In the genomic region with DNA sequence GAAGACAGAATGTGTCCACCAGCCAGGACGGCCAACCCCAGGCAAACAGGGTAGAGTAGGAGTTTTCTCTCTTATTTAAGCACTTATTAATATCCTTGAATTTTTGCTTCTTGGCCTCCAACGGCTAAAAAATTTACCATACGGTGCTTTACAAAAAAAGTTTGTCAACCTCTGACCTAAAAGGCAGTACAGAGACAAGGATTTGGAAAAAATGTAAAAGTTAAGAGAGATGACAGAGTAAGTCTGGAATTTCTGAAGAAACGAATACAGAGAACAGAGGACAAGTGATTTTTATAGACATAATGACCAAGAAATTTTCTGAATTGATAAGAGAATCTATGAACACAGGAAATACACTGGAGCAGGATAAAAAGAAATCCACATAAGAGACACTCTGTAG, we compare ENCODE assay signal across 17 cellular contexts. TPM values are rescaled to one million over a fixed set of nuclear protein-coding genes. Genes with fewer than 3 reads are reported as not detected.
"Had no signal": no experiment of that assay in that cellular context is flagged by ENCODE, and none has a peak within 500 bp of the region (broad histone marks: within the 10 kb centered on the region; RNA-seq: fewer than 3 reads in every experiment).

No MANE protein-coding gene starts in this region.

- H3K4me3 Mint-ChIP-seq: activated naive CD4-positive, alpha-beta T cell treated with anti-CD3 and anti-CD28 coated beads for 36 hours; brain; central memory CD8-positive, alpha-beta T cell; dendritic cell treated with granulocyte-macrophage colony-stimulating factor and Interleukin-4, amounts not matched to agents 40 ng/mL and 50 ng/mL, for 4 days; effector memory CD8-positive, alpha-beta T cell; neural crest cell had no signal

- H3K4me1 Mint-ChIP-seq: neural crest cell had no signal

- ATAC-seq: activated CD4-positive, CD25-positive, alpha-beta regulatory T cell treated with anti-CD3 and anti-CD28 coated beads, Interleukin-2, amount 50 U/mL, for 24 hours; effector memory CD8-positive, alpha-beta T cell; pancreas had no signal

- DNase-seq: activated CD4-positive, alpha-beta T cell treated with anti-CD3 and anti-CD28 coated beads, Interleukin-2, amount 50 U/mL, for 48 hours; activated CD8-positive, alpha-beta memory T cell treated with anti-CD3 and anti-CD28 coated beads, Interleukin-2, amount 50 U/mL, for 48 hours; activated naive CD4-positive, alpha-beta T cell treated with anti-CD3 and anti-CD28 coated beads for 36 hours; amygdala; effector memory CD8-positive, alpha-beta T cell; mesenchymal stem cell; pancreas; Right ventricle myocardium superior; stimulated activated naive CD4-positive, alpha-beta T cell had no signal

- H3K27me3 Mint-ChIP-seq: brain; central memory CD8-positive, alpha-beta T cell; dendritic cell treated with granulocyte-macrophage colony-stimulating factor and Interleukin-4, amounts not matched to agents 40 ng/mL and 50 ng/mL, for 4 days; effector memory CD8-positive, alpha-beta T cell had no signal

- H3K9me3 Mint-ChIP-seq: activated naive CD4-positive, alpha-beta T cell treated with anti-CD3 and anti-CD28 coated beads for 36 hours; brain; central memory CD8-positive, alpha-beta T cell; dendritic cell treated with granulocyte-macrophage colony-stimulating factor and Interleukin-4, amounts not matched to agents 40 ng/mL and 50 ng/mL, for 4 days; effector memory CD8-positive, alpha-beta T cell; neural crest cell had no signal

- H3K27ac Mint-ChIP-seq: activated naive CD4-positive, alpha-beta T cell treated with anti-CD3 and anti-CD28 coated beads for 36 hours; dendritic cell treated with granulocyte-macrophage colony-stimulating factor and Interleukin-4, amounts not matched to agents 40 ng/mL and 50 ng/mL, for 4 days had no signal

RNA-seq across cellular contexts. Expression of a gene that starts 13.4 kb away (rescaled TPM):
- total RNA-seq: activated naive CD4-positive, alpha-beta T cell treated with anti-CD3 and anti-CD28 coated beads for 36 hours had no signal

RNA-seq across cellular contexts. Expression of a gene that starts 46.7 kb away (rescaled TPM):
- total RNA-seq: glomerular endothelial cell, renal cortical epithelial cell, Right ventricle myocardium superior, ureter had no signal
